ENCODE assay signal across 6 cellular contexts in the genomic region with DNA sequence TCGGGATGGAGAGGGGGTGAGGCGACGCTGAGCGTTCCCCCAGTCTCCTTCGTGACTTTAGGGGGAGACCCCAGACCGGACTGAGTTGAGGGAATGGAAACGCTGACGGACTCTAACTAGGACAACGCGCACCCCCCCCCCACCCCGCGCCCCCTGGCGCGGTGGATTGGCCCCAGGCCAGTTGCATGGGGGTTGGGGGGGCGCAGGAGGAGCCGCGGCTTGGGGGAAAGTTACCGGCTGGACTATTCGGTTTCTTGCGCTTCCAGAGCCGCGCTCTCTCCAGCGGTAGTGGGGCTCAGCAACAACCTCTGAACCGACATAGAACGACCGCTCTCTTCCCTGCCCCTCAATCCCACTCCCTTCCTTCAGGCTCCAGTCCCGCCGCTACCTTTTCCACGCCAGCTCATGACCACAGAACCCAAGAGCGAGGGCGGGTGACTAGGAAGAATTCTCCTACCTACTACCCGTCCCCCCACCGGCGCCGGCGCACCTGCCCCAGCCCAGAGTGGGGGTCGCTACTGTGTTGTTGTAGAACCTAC. TPM values are rescaled to one million over a fixed set of nuclear protein-coding genes. Genes with fewer than 3 reads are reported as not detected.
DNase-seq lines count a peak whose midpoint lies in the region; ATAC-seq and TF ChIP-seq lines count a peak whose summit lies in the region.

No MANE protein-coding gene starts in this region.

- intact Hi-C loops in heart left ventricle (cut with DNase I) (loop anchor here in 5 of 10 donors (2.0 to 5.0 kb wide), 5 partner anchors 14 to 66 kb away; a partner anchor contains a TSS), Right ventricle myocardium superior (cut with DNase I) (no loop called here)

- peak overlapping the region; percentile 92 to 96 (median 92) for H3K4me3 Mint-ChIP-seq in nephron

- no peaks in the 10 kb centered on the region for H3K9me3 ChIP-seq in heart left ventricle

- H3K36me3 Mint-ChIP-seq in nephron (ENCODE audit: low read depth): no peaks in the 10 kb centered on the region

- H3K4me1 ChIP-seq in heart left ventricle: peaks cover 5 to 73% (median 56%) of the 10 kb centered on the region in 12 donors

- H3K27me3 Mint-ChIP-seq in nephron (ENCODE audit: low read depth): no peaks in the 10 kb centered on the region

- no peaks in the 10 kb centered on the region for H3K36me3 ChIP-seq in heart left ventricle
- peaks cover 3% of the 10 kb centered on the region for H3K36me3 ChIP-seq in brain microvascular endothelial cell (replicated peaks)

- DNase-seq in heart left ventricle: peak in 2 of 5 donors; percentile 46 to 52
- no peak for DNase-seq in Right ventricle myocardium superior
- DNase-seq in brain microvascular endothelial cell: no peak
- no peak for DNase-seq in SKM-1 (lab: John Stamatoyannopoulos, UW; ENCODE audit: unreplicated experiment)

- ATAC-seq in heart left ventricle (no peak), Right ventricle myocardium superior (ENCODE audit: poor library complexity) (no peak), GM18520 (IDR thresholded peaks at IDR 0.05; ENCODE audit: unreplicated experiment) (no peak)

- H3K27me3 ChIP-seq in heart left ventricle (no peaks in the 10 kb centered on the region), brain microvascular endothelial cell (replicated peaks) (no peaks in the 10 kb centered on the region)

- H3K9me3 Mint-ChIP-seq in nephron: no peaks in the 10 kb centered on the region

- peak overlapping the region; percentile 69 to 91 (median 79) for H3K27ac Mint-ChIP-seq in nephron

- WGBS in heart left ventricle, 4 donors: 0 to 1% (median 1%) methylated on average over 26 to 37 of the region's 37 CpGs

- in situ Hi-C loops in brain microvascular endothelial cell (cut with HindIII; ENCODE audit: low pct_ligation_motif_present, low sequenced_read_pairs): no loop called here

- peaks cover 25% of the 10 kb centered on the region for H3K4me1 Mint-ChIP-seq in nephron

- no peak for TF ChIP-seq POLR2A in heart left ventricle (IDR thresholded peaks at IDR 0.05)

- H3K27ac ChIP-seq in heart left ventricle: peak overlapping the region; percentile 77 to 98 (median 95)
- peak overlapping the region; percentile 8 for H3K27ac ChIP-seq in brain microvascular endothelial cell

- H3K4me3 ChIP-seq in heart left ventricle (peak overlapping the region; percentile 70 to 96 (median 84)), brain microvascular endothelial cell (ENCODE audit: low read depth, low read length) (peak overlapping the region; percentile 87)

- TF ChIP-seq CTCF in heart left ventricle (IDR thresholded peaks at IDR 0.05) (no peak), brain microvascular endothelial cell (IDR thresholded peaks at IDR 0.05; ENCODE audit: low read depth, low read length, missing control alignments) (no peak), nephron (IDR thresholded peaks at IDR 0.05; ENCODE audit: unreplicated experiment in 3 of 3) (no peak)

RNA-seq across cellular contexts. Expression of a gene that starts 0.7 kb away (rescaled TPM):
- total RNA-seq in heart left ventricle: 10 to 100 TPM; 29.5 to 80.0 (median 46.6) TPM
- 100 to 1,000 TPM in 1 of 2 donors, 10 to 100 TPM in 1; 39.2 to 103 TPM for polyA plus RNA-seq in heart left ventricle
- total RNA-seq in Right ventricle myocardium superior: 44.1 TPM

RNA-seq across cellular contexts. Expression of a gene that starts 9.9 kb away (rescaled TPM):
- total RNA-seq in heart left ventricle (not detected), Right ventricle myocardium superior (not detected)
- polyA plus RNA-seq in heart left ventricle: not detected

RNA-seq across cellular contexts. Expression of a gene that starts 20.2 kb away (rescaled TPM):
- total RNA-seq in heart left ventricle: 10 to 100 TPM; 19.4 to 35.0 (median 27.4) TPM
- 10 to 100 TPM; 22.3 to 50.7 TPM for polyA plus RNA-seq in heart left ventricle
- 34.7 TPM for total RNA-seq in Right ventricle myocardium superior

RNA-seq across cellular contexts. Expression of a gene that starts 28.8 kb away (rescaled TPM):
- 10 to 100 TPM; 11.0 to 30.0 (median 16.7) TPM for total RNA-seq in heart left ventricle
- polyA plus RNA-seq in heart left ventricle: 10 to 100 TPM in 1 of 2 donors, 1 to 10 TPM in 1; 6.8 to 48.9 TPM
- 15.5 TPM for total RNA-seq in Right ventricle myocardium superior

RNA-seq across cellular contexts. Expression of a gene that starts 30.3 kb away (rescaled TPM):
- under 1 TPM in 8 of 9 donors, not detected in 1; 0.14 to 0.62 (median 0.35) TPM for total RNA-seq in heart left ventricle
- polyA plus RNA-seq in heart left ventricle: under 1 TPM; 0.17 to 0.65 TPM
- 0.16 TPM for total RNA-seq in Right ventricle myocardium superior
